8 cellular contexts compared by ENCODE assay signal in genomic region chr4:74157743-74158560, GRCh38. TPM values are rescaled to one million over a fixed set of nuclear protein-coding genes. Genes with fewer than 3 reads are reported as not detected.
DNase-seq lines count a peak whose midpoint lies in the region; ATAC-seq and TF ChIP-seq lines count a peak whose summit lies in the region.

TSS of gene MTHFD2L (plus strand) at chr4:74158118. CDS start at chr4:74158139, 21 bp downstream.

- no peaks in the 10 kb centered on the region for H3K4me1 ChIP-seq in cardiac muscle cell (ENCODE audit: low read depth)
- peaks cover 2% of the 10 kb centered on the region for H3K4me1 ChIP-seq in parathyroid adenoma
- H3K4me1 ChIP-seq in tibial artery = peaks cover 0 to 12% (median 5%) of the 10 kb centered on the region in 4 donors

- H3K9ac ChIP-seq in SU-DHL-6 (ENCODE audit: low read length) (peak within 1 kb of the TSS; percentile 73), parathyroid adenoma (no peak within 1 kb of the TSS)

- DNase-seq in NCI-H1105 treated with DMSO at 0.1 percent for 48 hours (lab: John Stamatoyannopoulos, UW) (peak; percentile 66), cardiac muscle cell (ENCODE audit: low read depth in 1 of 2, low spot score in 1 of 2) (peak; percentile 90 to 97), tibial artery (peak; percentile 91 to 97)
- peak; percentile 83 for DNase-seq in activated naive CD8-positive, alpha-beta T cell treated with anti-CD3 and anti-CD28 coated beads, Interleukin-2, amount 50 U/mL, for 24 hours

- peaks cover 27% of the 10 kb centered on the region for H3K4me1 Mint-ChIP-seq in activated naive CD8-positive, alpha-beta T cell treated with anti-CD3 and anti-CD28 coated beads, Interleukin-2, amount 50 U/mL, for 24 hours

- peak within 1 kb of the TSS; percentile 93 for H3K4me3 Mint-ChIP-seq in activated naive CD8-positive, alpha-beta T cell treated with anti-CD3 and anti-CD28 coated beads, Interleukin-2, amount 50 U/mL, for 24 hours

- H3K27me3 Mint-ChIP-seq in activated naive CD8-positive, alpha-beta T cell treated with anti-CD3 and anti-CD28 coated beads, Interleukin-2, amount 50 U/mL, for 24 hours = no peaks in the 10 kb centered on the region

- no peaks in the 10 kb centered on the region for H3K27me3 ChIP-seq in SU-DHL-6 (ENCODE audit: low read length)
- H3K27me3 ChIP-seq in cardiac muscle cell = no peaks in the 10 kb centered on the region
- H3K27me3 ChIP-seq in parathyroid adenoma (ENCODE audit: control insufficient read depth, insufficient read depth, low read length) = no peaks in the 10 kb centered on the region
- H3K27me3 ChIP-seq in tibial artery = no peaks in the 10 kb centered on the region

- intact Hi-C loops in tibial artery (cut with DNase I; ENCODE audit: low total_unique reads) = loop anchor here (5.0 kb wide), 1 partner anchor 1519 kb away; no protein-coding TSS in a partner anchor

- peaks cover 38% of the 10 kb centered on the region for H3K36me3 Mint-ChIP-seq in activated naive CD8-positive, alpha-beta T cell treated with anti-CD3 and anti-CD28 coated beads, Interleukin-2, amount 50 U/mL, for 24 hours (ENCODE audit: low read depth)

- peak within 1 kb of the TSS; percentile 29; the same call in 1 of the 2 replicates for H3K27ac ChIP-seq in SU-DHL-6 (ENCODE audit: low read depth, low read length)
- peak within 1 kb of the TSS; percentile 91 for H3K27ac ChIP-seq in cardiac muscle cell
- H3K27ac ChIP-seq in parathyroid adenoma = peak within 1 kb of the TSS; percentile 89
- peak within 1 kb of the TSS; percentile 81 to 82 for H3K27ac ChIP-seq in tibial artery

- H3K9me3 ChIP-seq in SU-DHL-6 (ENCODE audit: insufficient read depth, low read length) (no peaks in the 10 kb centered on the region), cardiac muscle cell (ENCODE audit: low read depth) (no peaks in the 10 kb centered on the region), parathyroid adenoma (ENCODE audit: control insufficient read depth, low read length) (no peaks in the 10 kb centered on the region), tibial artery (no peaks in the 10 kb centered on the region)

- H3K9me2 ChIP-seq in SU-DHL-6 (replicated peaks; ENCODE audit: insufficient read depth, low read length) = no peaks in the 10 kb centered on the region

- ATAC-seq in HG02678 (IDR thresholded peaks at IDR 0.05; ENCODE audit: unreplicated experiment) = peak; percentile 97
- peak; percentile 99 for ATAC-seq in activated naive CD8-positive, alpha-beta T cell treated with anti-CD3 and anti-CD28 coated beads, Interleukin-2, amount 50 U/mL, for 24 hours

- H2AFZ ChIP-seq in SU-DHL-6 (ENCODE audit: low read depth, low read length, severe bottlenecking) (peak within 1 kb of the TSS; percentile 99), parathyroid adenoma (peak within 1 kb of the TSS; percentile 98)

- 0 out of 2 replicates have a peak, but pooled peaks have one; percentile 2 for TF ChIP-seq CTCF in GM12874 (IDR thresholded peaks at IDR 0.05; ENCODE audit: insufficient read depth, low read depth, low read length)
- no peak for TF ChIP-seq CTCF in SU-DHL-6 (IDR thresholded peaks at IDR 0.05; ENCODE audit: insufficient read depth, low read length, poor library complexity, severe bottlenecking)
- TF ChIP-seq CTCF in cardiac muscle cell (IDR thresholded peaks at IDR 0.05; ENCODE audit: low read depth, low read length) = no peak
- no peak for TF ChIP-seq CTCF in parathyroid adenoma (IDR thresholded peaks at IDR 0.05)
- TF ChIP-seq CTCF in tibial artery (IDR thresholded peaks at IDR 0.05) = no peak

- H3K27ac Mint-ChIP-seq in activated naive CD8-positive, alpha-beta T cell treated with anti-CD3 and anti-CD28 coated beads, Interleukin-2, amount 50 U/mL, for 24 hours = peak within 1 kb of the TSS; percentile 93

- no peaks in the 10 kb centered on the region; the same call in 1 of the 2 replicates for H3F3A ChIP-seq in SU-DHL-6 (ENCODE audit: insufficient read depth)

- H3K4me2 ChIP-seq in SU-DHL-6 (ENCODE audit: low read depth, low read length, poor library complexity, severe bottlenecking) (peak within 1 kb of the TSS; percentile 86), parathyroid adenoma (ENCODE audit: low read length) (peak within 1 kb of the TSS; percentile 88)

- peaks cover 38% of the 10 kb centered on the region for H3K79me2 ChIP-seq in SU-DHL-6 (ENCODE audit: insufficient read depth, low read length)
- no peaks in the 10 kb centered on the region for H3K79me2 ChIP-seq in parathyroid adenoma

- peak within 1 kb of the TSS; percentile 72 for H3K4me3 ChIP-seq in SU-DHL-6 (ENCODE audit: insufficient read depth, low read length, poor library complexity, severe bottlenecking)
- H3K4me3 ChIP-seq in cardiac muscle cell = peak within 1 kb of the TSS; percentile 52
- H3K4me3 ChIP-seq in parathyroid adenoma (ENCODE audit: low read depth, low read length) = peak within 1 kb of the TSS; percentile 65
- peak within 1 kb of the TSS; percentile 66 to 68 for H3K4me3 ChIP-seq in tibial artery

- H3K36me3 ChIP-seq in SU-DHL-6 (ENCODE audit: low read length) (0 out of 2 replicates have a peak, but pooled peaks cover 3% of the 10 kb centered on the region), cardiac muscle cell (no peaks in the 10 kb centered on the region), parathyroid adenoma (ENCODE audit: control insufficient read depth, insufficient read depth, low read length) (no peaks in the 10 kb centered on the region), tibial artery (peaks cover 0 to 4% (median 0%) of the 10 kb centered on the region in 3 donors)

- no peaks in the 10 kb centered on the region for H3K9me3 Mint-ChIP-seq in activated naive CD8-positive, alpha-beta T cell treated with anti-CD3 and anti-CD28 coated beads, Interleukin-2, amount 50 U/mL, for 24 hours

- no peaks in the 10 kb centered on the region for H4K20me1 ChIP-seq in SU-DHL-6 (ENCODE audit: low read depth, low read length)

RNA-seq across cellular contexts. Expression of gene MTHFD2L, which starts in this region (rescaled TPM):
- total RNA-seq in cardiac muscle cell = 9.2 and 12.3 TPM in 2 replicates
- polyA plus RNA-seq in cardiac muscle cell = 10.8 and 12.0 TPM in 2 replicates

Comparison
In these comparisons a context has a peak if more than half of its experiments do, and no peak if none do; other contexts are left out.
1. Peak in every context shown above with its lines: DNase-seq, ATAC-seq, H3K4me3 ChIP-seq and H3K27ac ChIP-seq.
2. H3K27ac ChIP-seq: peak in every context shown above with its lines; median percentile 91 in cardiac muscle cell; 89 in parathyroid adenoma; 82 in tibial artery; 29 in SU-DHL-6.